2 cellular contexts compared by ENCODE assay signal in the genomic region with DNA sequence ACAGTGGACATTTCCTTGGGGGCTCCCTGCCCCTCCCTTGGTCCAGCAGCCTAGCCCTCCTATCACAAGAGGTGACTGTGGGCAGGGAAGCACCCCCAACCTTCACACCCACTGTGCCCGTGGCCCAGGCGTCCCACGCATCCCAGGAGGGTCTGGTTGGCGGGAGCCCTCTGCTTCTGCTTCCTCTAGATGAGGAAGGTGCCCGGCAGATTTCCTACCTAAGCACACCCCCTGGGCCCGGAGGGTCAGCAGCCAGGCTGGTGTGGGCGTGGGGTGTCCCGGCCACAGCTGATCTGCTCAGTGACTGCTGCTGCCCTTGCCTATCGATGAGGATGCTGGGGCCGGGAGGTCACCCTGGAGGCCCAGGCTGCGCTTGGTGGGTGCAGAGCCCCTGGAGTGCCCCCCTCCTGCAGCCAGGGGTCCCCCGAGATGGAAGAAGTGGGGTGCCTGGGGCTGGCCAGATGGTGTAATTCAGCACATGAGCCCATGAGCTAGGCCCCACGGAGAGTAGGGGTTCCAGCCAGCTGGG.
TF ChIP-seq lines count a peak whose summit lies in the region.

No MANE protein-coding gene starts in this region.

TF ChIP-seq in HepG2, 621 proteins besides CTCF, POLR2A, EP300 and RAD21 (continues in another document):
- TF ChIP-seq GABPB1 (CRISPR knock-in tag; IDR thresholded peaks at IDR 0.05) (no peak), ZIK1 (CRISPR knock-in tag; IDR thresholded peaks at IDR 0.05; ENCODE audit: borderline replicate concordance, low read depth) (no peak), MAFK (conservative IDR thresholded peaks at IDR 0.05 in 1 of 2, IDR thresholded peaks at IDR 0.05 in 1 of 2; ENCODE audit: low read length in 2 of 2) (no peak)
- TF ChIP-seq, protein P1, sequence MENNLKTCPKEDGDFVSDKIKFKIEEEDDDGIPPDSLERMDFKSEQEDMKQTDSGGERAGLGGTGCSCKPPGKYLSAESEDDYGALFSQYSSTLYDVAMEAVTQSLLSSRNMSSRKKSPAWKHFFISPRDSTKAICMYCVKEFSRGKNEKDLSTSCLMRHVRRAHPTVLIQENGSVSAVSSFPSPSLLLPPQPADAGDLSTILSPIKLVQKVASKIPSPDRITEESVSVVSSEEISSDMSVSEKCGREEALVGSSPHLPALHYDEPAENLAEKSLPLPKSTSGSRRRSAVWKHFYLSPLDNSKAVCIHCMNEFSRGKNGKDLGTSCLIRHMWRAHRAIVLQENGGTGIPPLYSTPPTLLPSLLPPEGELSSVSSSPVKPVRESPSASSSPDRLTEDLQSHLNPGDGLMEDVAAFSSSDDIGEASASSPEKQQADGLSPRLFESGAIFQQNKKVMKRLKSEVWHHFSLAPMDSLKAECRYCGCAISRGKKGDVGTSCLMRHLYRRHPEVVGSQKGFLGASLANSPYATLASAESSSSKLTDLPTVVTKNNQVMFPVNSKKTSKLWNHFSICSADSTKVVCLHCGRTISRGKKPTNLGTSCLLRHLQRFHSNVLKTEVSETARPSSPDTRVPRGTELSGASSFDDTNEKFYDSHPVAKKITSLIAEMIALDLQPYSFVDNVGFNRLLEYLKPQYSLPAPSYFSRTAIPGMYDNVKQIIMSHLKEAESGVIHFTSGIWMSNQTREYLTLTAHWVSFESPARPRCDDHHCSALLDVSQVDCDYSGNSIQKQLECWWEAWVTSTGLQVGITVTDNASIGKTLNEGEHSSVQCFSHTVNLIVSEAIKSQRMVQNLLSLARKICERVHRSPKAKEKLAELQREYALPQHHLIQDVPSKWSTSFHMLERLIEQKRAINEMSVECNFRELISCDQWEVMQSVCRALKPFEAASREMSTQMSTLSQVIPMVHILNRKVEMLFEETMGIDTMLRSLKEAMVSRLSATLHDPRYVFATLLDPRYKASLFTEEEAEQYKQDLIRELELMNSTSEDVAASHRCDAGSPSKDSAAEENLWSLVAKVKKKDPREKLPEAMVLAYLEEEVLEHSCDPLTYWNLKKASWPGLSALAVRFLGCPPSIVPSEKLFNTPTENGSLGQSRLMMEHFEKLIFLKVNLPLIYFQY (CRISPR knock-in tag; IDR thresholded peaks at IDR 0.05; ENCODE audit: borderline replicate concordance) = no peak
- TF ChIP-seq, protein P2, sequence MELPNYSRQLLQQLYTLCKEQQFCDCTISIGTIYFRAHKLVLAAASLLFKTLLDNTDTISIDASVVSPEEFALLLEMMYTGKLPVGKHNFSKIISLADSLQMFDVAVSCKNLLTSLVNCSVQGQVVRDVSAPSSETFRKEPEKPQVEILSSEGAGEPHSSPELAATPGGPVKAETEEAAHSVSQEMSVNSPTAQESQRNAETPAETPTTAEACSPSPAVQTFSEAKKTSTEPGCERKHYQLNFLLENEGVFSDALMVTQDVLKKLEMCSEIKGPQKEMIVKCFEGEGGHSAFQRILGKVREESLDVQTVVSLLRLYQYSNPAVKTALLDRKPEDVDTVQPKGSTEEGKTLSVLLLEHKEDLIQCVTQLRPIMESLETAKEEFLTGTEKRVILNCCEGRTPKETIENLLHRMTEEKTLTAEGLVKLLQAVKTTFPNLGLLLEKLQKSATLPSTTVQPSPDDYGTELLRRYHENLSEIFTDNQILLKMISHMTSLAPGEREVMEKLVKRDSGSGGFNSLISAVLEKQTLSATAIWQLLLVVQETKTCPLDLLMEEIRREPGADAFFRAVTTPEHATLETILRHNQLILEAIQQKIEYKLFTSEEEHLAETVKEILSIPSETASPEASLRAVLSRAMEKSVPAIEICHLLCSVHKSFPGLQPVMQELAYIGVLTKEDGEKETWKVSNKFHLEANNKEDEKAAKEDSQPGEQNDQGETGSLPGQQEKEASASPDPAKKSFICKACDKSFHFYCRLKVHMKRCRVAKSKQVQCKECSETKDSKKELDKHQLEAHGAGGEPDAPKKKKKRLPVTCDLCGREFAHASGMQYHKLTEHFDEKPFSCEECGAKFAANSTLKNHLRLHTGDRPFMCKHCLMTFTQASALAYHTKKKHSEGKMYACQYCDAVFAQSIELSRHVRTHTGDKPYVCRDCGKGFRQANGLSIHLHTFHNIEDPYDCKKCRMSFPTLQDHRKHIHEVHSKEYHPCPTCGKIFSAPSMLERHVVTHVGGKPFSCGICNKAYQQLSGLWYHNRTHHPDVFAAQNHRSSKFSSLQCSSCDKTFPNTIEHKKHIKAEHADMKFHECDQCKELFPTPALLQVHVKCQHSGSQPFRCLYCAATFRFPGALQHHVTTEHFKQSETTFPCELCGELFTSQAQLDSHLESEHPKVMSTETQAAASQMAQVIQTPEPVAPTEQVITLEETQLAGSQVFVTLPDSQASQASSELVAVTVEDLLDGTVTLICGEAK (IDR thresholded peaks at IDR 0.05) = no peak
- TF ChIP-seq, protein P2 (CRISPR knock-in tag; IDR thresholded peaks at IDR 0.05) = no peak

TF ChIP-seq in SK-N-SH, 30 proteins besides CTCF, POLR2A, EP300 and RAD21:
- TF ChIP-seq TAF1 (IDR thresholded peaks at IDR 0.05; ENCODE audit: borderline replicate concordance, low read depth, low read length) (no peak), CHD2 (IDR thresholded peaks at IDR 0.05; ENCODE audit: low read length, partially characterized antibody) (no peak), EZH2phosphoT487 (IDR thresholded peaks at IDR 0.05; ENCODE audit: borderline replicate concordance, low read depth) (no peak), TCF12 (IDR thresholded peaks at IDR 0.05) (no peak), NRF1 (IDR thresholded peaks at IDR 0.05; ENCODE audit: low read depth, low read length) (no peak), RFX5 (IDR thresholded peaks at IDR 0.05; ENCODE audit: low read length) (no peak), MEF2A (IDR thresholded peaks at IDR 0.05; ENCODE audit: borderline replicate concordance, low read depth) (no peak), FOSL2 (IDR thresholded peaks at IDR 0.05; ENCODE audit: borderline replicate concordance, low read depth) (no peak), RCOR1 (IDR thresholded peaks at IDR 0.05; ENCODE audit: low read length) (no peak), FOXM1 (IDR thresholded peaks at IDR 0.05; ENCODE audit: low read depth) (no peak), POLR2AphosphoS5 (IDR thresholded peaks at IDR 0.05; ENCODE audit: low read depth, low read length) (no peak), NFIC (IDR thresholded peaks at IDR 0.05; ENCODE audit: borderline replicate concordance) (no peak)
- TF ChIP-seq, protein P3, sequence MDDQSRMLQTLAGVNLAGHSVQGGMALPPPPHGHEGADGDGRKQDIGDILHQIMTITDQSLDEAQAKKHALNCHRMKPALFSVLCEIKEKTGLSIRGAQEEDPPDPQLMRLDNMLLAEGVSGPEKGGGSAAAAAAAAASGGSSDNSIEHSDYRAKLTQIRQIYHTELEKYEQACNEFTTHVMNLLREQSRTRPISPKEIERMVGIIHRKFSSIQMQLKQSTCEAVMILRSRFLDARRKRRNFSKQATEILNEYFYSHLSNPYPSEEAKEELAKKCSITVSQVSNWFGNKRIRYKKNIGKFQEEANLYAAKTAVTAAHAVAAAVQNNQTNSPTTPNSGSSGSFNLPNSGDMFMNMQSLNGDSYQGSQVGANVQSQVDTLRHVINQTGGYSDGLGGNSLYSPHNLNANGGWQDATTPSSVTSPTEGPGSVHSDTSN (IDR thresholded peaks at IDR 0.05) = no peak
- TF ChIP-seq, protein P4, sequence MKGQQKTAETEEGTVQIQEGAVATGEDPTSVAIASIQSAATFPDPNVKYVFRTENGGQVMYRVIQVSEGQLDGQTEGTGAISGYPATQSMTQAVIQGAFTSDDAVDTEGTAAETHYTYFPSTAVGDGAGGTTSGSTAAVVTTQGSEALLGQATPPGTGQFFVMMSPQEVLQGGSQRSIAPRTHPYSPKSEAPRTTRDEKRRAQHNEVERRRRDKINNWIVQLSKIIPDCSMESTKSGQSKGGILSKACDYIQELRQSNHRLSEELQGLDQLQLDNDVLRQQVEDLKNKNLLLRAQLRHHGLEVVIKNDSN (IDR thresholded peaks at IDR 0.05; ENCODE audit: borderline replicate concordance, low read depth) = no peak
- TF ChIP-seq, protein P5, sequence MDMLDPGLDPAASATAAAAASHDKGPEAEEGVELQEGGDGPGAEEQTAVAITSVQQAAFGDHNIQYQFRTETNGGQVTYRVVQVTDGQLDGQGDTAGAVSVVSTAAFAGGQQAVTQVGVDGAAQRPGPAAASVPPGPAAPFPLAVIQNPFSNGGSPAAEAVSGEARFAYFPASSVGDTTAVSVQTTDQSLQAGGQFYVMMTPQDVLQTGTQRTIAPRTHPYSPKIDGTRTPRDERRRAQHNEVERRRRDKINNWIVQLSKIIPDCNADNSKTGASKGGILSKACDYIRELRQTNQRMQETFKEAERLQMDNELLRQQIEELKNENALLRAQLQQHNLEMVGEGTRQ (IDR thresholded peaks at IDR 0.05; ENCODE audit: borderline replicate concordance, low read depth, low read length) = no peak
- TF ChIP-seq, protein P6, sequence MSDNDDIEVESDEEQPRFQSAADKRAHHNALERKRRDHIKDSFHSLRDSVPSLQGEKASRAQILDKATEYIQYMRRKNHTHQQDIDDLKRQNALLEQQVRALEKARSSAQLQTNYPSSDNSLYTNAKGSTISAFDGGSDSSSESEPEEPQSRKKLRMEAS (IDR thresholded peaks at IDR 0.05; ENCODE audit: low read depth) = no peak
- TF ChIP-seq, protein P7, sequence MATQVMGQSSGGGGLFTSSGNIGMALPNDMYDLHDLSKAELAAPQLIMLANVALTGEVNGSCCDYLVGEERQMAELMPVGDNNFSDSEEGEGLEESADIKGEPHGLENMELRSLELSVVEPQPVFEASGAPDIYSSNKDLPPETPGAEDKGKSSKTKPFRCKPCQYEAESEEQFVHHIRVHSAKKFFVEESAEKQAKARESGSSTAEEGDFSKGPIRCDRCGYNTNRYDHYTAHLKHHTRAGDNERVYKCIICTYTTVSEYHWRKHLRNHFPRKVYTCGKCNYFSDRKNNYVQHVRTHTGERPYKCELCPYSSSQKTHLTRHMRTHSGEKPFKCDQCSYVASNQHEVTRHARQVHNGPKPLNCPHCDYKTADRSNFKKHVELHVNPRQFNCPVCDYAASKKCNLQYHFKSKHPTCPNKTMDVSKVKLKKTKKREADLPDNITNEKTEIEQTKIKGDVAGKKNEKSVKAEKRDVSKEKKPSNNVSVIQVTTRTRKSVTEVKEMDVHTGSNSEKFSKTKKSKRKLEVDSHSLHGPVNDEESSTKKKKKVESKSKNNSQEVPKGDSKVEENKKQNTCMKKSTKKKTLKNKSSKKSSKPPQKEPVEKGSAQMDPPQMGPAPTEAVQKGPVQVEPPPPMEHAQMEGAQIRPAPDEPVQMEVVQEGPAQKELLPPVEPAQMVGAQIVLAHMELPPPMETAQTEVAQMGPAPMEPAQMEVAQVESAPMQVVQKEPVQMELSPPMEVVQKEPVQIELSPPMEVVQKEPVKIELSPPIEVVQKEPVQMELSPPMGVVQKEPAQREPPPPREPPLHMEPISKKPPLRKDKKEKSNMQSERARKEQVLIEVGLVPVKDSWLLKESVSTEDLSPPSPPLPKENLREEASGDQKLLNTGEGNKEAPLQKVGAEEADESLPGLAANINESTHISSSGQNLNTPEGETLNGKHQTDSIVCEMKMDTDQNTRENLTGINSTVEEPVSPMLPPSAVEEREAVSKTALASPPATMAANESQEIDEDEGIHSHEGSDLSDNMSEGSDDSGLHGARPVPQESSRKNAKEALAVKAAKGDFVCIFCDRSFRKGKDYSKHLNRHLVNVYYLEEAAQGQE (IDR thresholded peaks at IDR 0.05; ENCODE audit: low read depth, low read length) = no peak
